Comparison of ENCODE assay signal across 1 cellular context in genomic region chr16:57706717-57707116, GRCh38.
TF ChIP-seq lines count a peak whose summit lies in the region.

No MANE protein-coding gene starts in this region.

TF ChIP-seq in HEK293, 187 proteins besides CTCF, POLR2A, EP300 and RAD21 (continued from another document):
- TF ChIP-seq ZBTB11 (tag by site-specific recombination; conservative IDR thresholded peaks at IDR 0.05; ENCODE audit: low read depth): no peak
